ENCODE assay signal across 1 cellular context in the genomic region with DNA sequence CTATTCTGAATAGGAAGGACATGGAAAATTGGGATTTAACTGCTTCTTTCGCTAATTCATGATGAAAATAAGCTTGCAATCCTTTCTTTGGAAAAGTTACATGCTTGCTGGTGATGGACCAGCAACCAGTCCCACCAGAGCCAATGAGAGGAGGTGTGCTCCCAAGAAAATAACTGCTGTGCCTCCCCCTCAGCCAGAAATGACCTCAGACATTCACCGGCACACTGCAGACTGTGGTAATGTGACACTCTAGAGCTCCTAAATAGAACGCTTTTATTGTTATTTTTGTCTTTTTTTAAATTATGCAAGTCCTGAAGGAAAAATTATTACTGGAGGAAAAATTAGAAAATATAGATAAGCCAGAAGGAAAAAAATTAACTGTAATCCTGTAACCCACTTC.
TF ChIP-seq lines count a peak whose summit lies in the region.

No MANE protein-coding gene starts in this region.

TF ChIP-seq in GM12878, 131 proteins besides CTCF, POLR2A, EP300 and RAD21:
- TF ChIP-seq NFXL1 (IDR thresholded peaks at IDR 0.05; ENCODE audit: borderline replicate concordance) = no peak
- no peak for TF ChIP-seq NR2C2 (IDR thresholded peaks at IDR 0.05; ENCODE audit: borderline replicate concordance, control insufficient read depth, insufficient read length, low read depth)
- no peak for TF ChIP-seq NRF1 (conservative IDR thresholded peaks at IDR 0.05; ENCODE audit: low read depth, low read length)
- TF ChIP-seq, protein P1, sequence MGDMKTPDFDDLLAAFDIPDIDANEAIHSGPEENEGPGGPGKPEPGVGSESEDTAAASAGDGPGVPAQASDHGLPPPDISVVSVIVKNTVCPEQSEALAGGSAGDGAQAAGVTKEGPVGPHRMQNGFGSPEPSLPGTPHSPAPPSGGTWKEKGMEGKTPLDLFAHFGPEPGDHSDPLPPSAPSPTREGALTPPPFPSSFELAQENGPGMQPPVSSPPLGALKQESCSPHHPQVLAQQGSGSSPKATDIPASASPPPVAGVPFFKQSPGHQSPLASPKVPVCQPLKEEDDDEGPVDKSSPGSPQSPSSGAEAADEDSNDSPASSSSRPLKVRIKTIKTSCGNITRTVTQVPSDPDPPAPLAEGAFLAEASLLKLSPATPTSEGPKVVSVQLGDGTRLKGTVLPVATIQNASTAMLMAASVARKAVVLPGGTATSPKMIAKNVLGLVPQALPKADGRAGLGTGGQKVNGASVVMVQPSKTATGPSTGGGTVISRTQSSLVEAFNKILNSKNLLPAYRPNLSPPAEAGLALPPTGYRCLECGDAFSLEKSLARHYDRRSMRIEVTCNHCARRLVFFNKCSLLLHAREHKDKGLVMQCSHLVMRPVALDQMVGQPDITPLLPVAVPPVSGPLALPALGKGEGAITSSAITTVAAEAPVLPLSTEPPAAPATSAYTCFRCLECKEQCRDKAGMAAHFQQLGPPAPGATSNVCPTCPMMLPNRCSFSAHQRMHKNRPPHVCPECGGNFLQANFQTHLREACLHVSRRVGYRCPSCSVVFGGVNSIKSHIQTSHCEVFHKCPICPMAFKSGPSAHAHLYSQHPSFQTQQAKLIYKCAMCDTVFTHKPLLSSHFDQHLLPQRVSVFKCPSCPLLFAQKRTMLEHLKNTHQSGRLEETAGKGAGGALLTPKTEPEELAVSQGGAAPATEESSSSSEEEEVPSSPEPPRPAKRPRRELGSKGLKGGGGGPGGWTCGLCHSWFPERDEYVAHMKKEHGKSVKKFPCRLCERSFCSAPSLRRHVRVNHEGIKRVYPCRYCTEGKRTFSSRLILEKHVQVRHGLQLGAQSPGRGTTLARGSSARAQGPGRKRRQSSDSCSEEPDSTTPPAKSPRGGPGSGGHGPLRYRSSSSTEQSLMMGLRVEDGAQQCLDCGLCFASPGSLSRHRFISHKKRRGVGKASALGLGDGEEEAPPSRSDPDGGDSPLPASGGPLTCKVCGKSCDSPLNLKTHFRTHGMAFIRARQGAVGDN (IDR thresholded peaks at IDR 0.05) = no peak
- TF ChIP-seq GATAD2B (conservative IDR thresholded peaks at IDR 0.05; ENCODE audit: low read depth) = no peak
- no peak for TF ChIP-seq MYC (IDR thresholded peaks at IDR 0.05; ENCODE audit: insufficient read depth, insufficient read length, insufficient replicate concordance, low read length, severe bottlenecking)
- no peak for TF ChIP-seq EED (IDR thresholded peaks at IDR 0.05; ENCODE audit: low read depth)
- TF ChIP-seq SP1 (IDR thresholded peaks at IDR 0.05; ENCODE audit: low read depth, low read length) = no peak
- TF ChIP-seq YBX1 (IDR thresholded peaks at IDR 0.05) = no peak
- no peak for TF ChIP-seq TBL1XR1 (IDR thresholded peaks at IDR 0.05; ENCODE audit: low read depth, low read length)
